In genomic region chr2:234147335-234147861, GRCh38 we compare ENCODE assay signal across 17 cellular contexts.
DNase-seq lines count a peak whose midpoint lies in the region; ATAC-seq and TF ChIP-seq lines count a peak whose summit lies in the region.
"Had no signal": no experiment of that assay in that cellular context is flagged by ENCODE, and none has a peak within 500 bp of the region (broad histone marks: within the 10 kb centered on the region; RNA-seq: fewer than 3 reads in every experiment).

No MANE protein-coding gene starts in this region.

- 71 to 88% methylated on average over 1 to 2 of the region's 3 CpGs for WGBS in gastroesophageal sphincter (ENCODE audit: low coverage in 1 of 2), 2 donors

- H3K9me3 Mint-ChIP-seq in activated CD4-positive, alpha-beta T cell treated with anti-CD3 and anti-CD28 coated beads for 36 hours (ENCODE audit: low read depth) = no peaks in the 10 kb centered on the region
- H3K9me3 Mint-ChIP-seq in activated CD8-positive, alpha-beta T cell treated with anti-CD3 and anti-CD28 coated beads for 36 hours = no peaks in the 10 kb centered on the region
- peaks cover 5% of the 10 kb centered on the region for H3K9me3 Mint-ChIP-seq in nephron

- POLR2A ChIA-PET in activated CD4-positive, alpha-beta T cell treated with anti-CD3 and anti-CD28 coated beads for 36 hours (lab: Charles Lee) = interaction anchor here (0.7 to 1.1 kb wide), 2 partner anchors 122 to 348 kb away, joined by 4 read pairs; no protein-coding TSS in a partner anchor
- POLR2A ChIA-PET in activated CD8-positive, alpha-beta T cell treated with anti-CD3 and anti-CD28 coated beads for 36 hours (lab: Charles Lee) = no interaction called here

- H3K4me1 Mint-ChIP-seq in activated CD4-positive, alpha-beta T cell treated with anti-CD3 and anti-CD28 coated beads for 36 hours = peaks cover 30% of the 10 kb centered on the region
- peaks cover 25% of the 10 kb centered on the region for H3K4me1 Mint-ChIP-seq in activated CD8-positive, alpha-beta T cell treated with anti-CD3 and anti-CD28 coated beads for 36 hours (ENCODE audit: low read depth)
- H3K4me1 Mint-ChIP-seq in nephron = peaks cover 19% of the 10 kb centered on the region

- no peak overlapping the region for H3K4me3 Mint-ChIP-seq in activated CD4-positive, alpha-beta T cell treated with anti-CD3 and anti-CD28 coated beads for 36 hours
- no peak overlapping the region for H3K4me3 Mint-ChIP-seq in activated CD8-positive, alpha-beta T cell treated with anti-CD3 and anti-CD28 coated beads for 36 hours
- H3K4me3 Mint-ChIP-seq in nephron = no peak overlapping the region
- H3K4me3 Mint-ChIP-seq: IgD-negative memory B cell had no signal

- H3K27ac ChIP-seq in gastroesophageal sphincter = no peak overlapping the region

- H4K20me1 ChIP-seq in Loucy (ENCODE audit: insufficient read depth, low read length, poor library complexity, severe bottlenecking) = no peaks in the 10 kb centered on the region

- peak overlapping the region; percentile 65 for H3K4me2 ChIP-seq in Loucy (ENCODE audit: low read depth, low read length, poor library complexity, severe bottlenecking)

- H3K36me3 Mint-ChIP-seq in activated CD4-positive, alpha-beta T cell treated with anti-CD3 and anti-CD28 coated beads for 36 hours (ENCODE audit: low read depth) = no peaks in the 10 kb centered on the region
- no peaks in the 10 kb centered on the region for H3K36me3 Mint-ChIP-seq in activated CD8-positive, alpha-beta T cell treated with anti-CD3 and anti-CD28 coated beads for 36 hours (ENCODE audit: low read depth)
- H3K36me3 Mint-ChIP-seq in nephron (ENCODE audit: low read depth) = peaks cover 4% of the 10 kb centered on the region
- H3K36me3 Mint-ChIP-seq: IgD-negative memory B cell had no signal

- H3K4me1 ChIP-seq in Loucy (ENCODE audit: insufficient read depth, low read length, poor library complexity, severe bottlenecking) (peaks cover 45% of the 10 kb centered on the region), gastroesophageal sphincter (no peaks in the 10 kb centered on the region)

- TF ChIP-seq POLR2A in GM18505 (IDR thresholded peaks at IDR 0.05; ENCODE audit: borderline replicate concordance, extremely low read depth, insufficient read depth, insufficient read length) (no peak), gastroesophageal sphincter (IDR thresholded peaks at IDR 0.05) (no peak)

- H3K4me3 ChIP-seq in Loucy (ENCODE audit: low read length, poor library complexity, severe bottlenecking) (peak overlapping the region; percentile 52), gastroesophageal sphincter (no peak overlapping the region)
- H3K4me3 ChIP-seq: GM23248, lung had no signal

- H3K36me3 ChIP-seq in Loucy (ENCODE audit: insufficient read depth, low read length) (no peaks in the 10 kb centered on the region), gastroesophageal sphincter (no peaks in the 10 kb centered on the region)

- no peaks in the 10 kb centered on the region for H3K9me2 ChIP-seq in Loucy (replicated peaks; ENCODE audit: low read depth, low read length)

- H3K9ac ChIP-seq in Loucy (ENCODE audit: low read depth, low read length, poor library complexity, severe bottlenecking) = peak overlapping the region; percentile 59

- intact Hi-C loops in activated CD4-positive, alpha-beta T cell treated with anti-CD3 and anti-CD28 coated beads for 36 hours (cut with DNase I, micrococcal nuclease) = no loop called here
- intact Hi-C loops in activated CD8-positive, alpha-beta T cell treated with anti-CD3 and anti-CD28 coated beads for 36 hours (cut with micrococcal nuclease) = no loop called here

- no peaks in the 10 kb centered on the region for H3K27me3 Mint-ChIP-seq in activated CD4-positive, alpha-beta T cell treated with anti-CD3 and anti-CD28 coated beads for 36 hours
- no peaks in the 10 kb centered on the region for H3K27me3 Mint-ChIP-seq in activated CD8-positive, alpha-beta T cell treated with anti-CD3 and anti-CD28 coated beads for 36 hours
- peaks cover 12% of the 10 kb centered on the region for H3K27me3 Mint-ChIP-seq in nephron (ENCODE audit: low read depth)

- H3K79me2 ChIP-seq in Loucy (ENCODE audit: insufficient read depth, low read length) = no peaks in the 10 kb centered on the region

- TF ChIP-seq CTCF in Loucy (conservative IDR thresholded peaks at IDR 0.05; ENCODE audit: low read length) (no peak), nephron (IDR thresholded peaks at IDR 0.05; ENCODE audit: unreplicated experiment in 3 of 3) (no peak), gastroesophageal sphincter (IDR thresholded peaks at IDR 0.05) (no peak)
- no peak for TF ChIP-seq CTCF in activated CD8-positive, alpha-beta T cell treated with anti-CD3 and anti-CD28 coated beads for 36 hours (IDR thresholded peaks at IDR 0.05)

- no peaks in the 10 kb centered on the region for H3F3A ChIP-seq in Loucy (ENCODE audit: low read depth)

- CTCF ChIA-PET in activated CD4-positive, alpha-beta T cell treated with anti-CD3 and anti-CD28 coated beads for 36 hours (lab: Charles Lee) = interaction anchor here (0.6 to 1.3 kb wide), 3 partner anchors 12 to 275 kb away, joined by 3 to 7 read pairs (median 3); no protein-coding TSS in a partner anchor
- CTCF ChIA-PET in activated CD8-positive, alpha-beta T cell treated with anti-CD3 and anti-CD28 coated beads for 36 hours (lab: Charles Lee) = interaction anchor here (1.3 kb wide), 1 partner anchor 16 kb away, joined by 4 read pairs; no protein-coding TSS in a partner anchor

- no peak overlapping the region for H2AFZ ChIP-seq in Loucy (ENCODE audit: low read length)
- H2AFZ ChIP-seq: GM23248 had no signal

- no peak for TF ChIP-seq EP300 in gastroesophageal sphincter (IDR thresholded peaks at IDR 0.05)

- ATAC-seq in activated CD4-positive, alpha-beta T cell treated with anti-CD3 and anti-CD28 coated beads for 36 hours = peak; percentile 55
- peak; percentile 51 for ATAC-seq in activated CD8-positive, alpha-beta T cell treated with anti-CD3 and anti-CD28 coated beads for 36 hours
- ATAC-seq in GM18505 (IDR thresholded peaks at IDR 0.05; ENCODE audit: unreplicated experiment) = no peak
- ATAC-seq in gastroesophageal sphincter = no peak

- H3K9me3 ChIP-seq in Loucy (ENCODE audit: insufficient read depth, low read depth, low read length) = no peaks in the 10 kb centered on the region
- H3K9me3 ChIP-seq in gastroesophageal sphincter = no peaks in the 10 kb centered on the region

- no peaks in the 10 kb centered on the region for H3K27me3 ChIP-seq in Loucy (ENCODE audit: insufficient read depth, low read length, poor library complexity, severe bottlenecking)
- H3K27me3 ChIP-seq in gastroesophageal sphincter = no peaks in the 10 kb centered on the region

- no peak for DNase-seq in activated CD4-positive, alpha-beta T cell treated with anti-CD3 and anti-CD28 coated beads for 36 hours
- DNase-seq in activated CD4-positive, alpha-beta T cell treated with anti-CD3 and anti-CD28 coated beads, Interleukin-2, amount 50 U/mL, for 48 hours = no peak
- no peak for DNase-seq in activated CD8-positive, alpha-beta T cell treated with anti-CD3 and anti-CD28 coated beads for 36 hours
- DNase-seq in DMS114 treated with DMSO at 0.1 percent for 48 hours (lab: John Stamatoyannopoulos, UW; ENCODE audit: unreplicated experiment) = no peak
- DNase-seq: activated CD4-positive, alpha-beta T cell treated with anti-CD3 and anti-CD28 coated beads, Interleukin-2, amount 50 U/mL, for 1 hour; amniotic stem cell; effector CD4-positive, alpha-beta T cell; glutamatergic neuron; NCI-H345; posterior cingulate gyrus had no signal

- no peak overlapping the region for H3K27ac Mint-ChIP-seq in activated CD4-positive, alpha-beta T cell treated with anti-CD3 and anti-CD28 coated beads for 36 hours
- H3K27ac Mint-ChIP-seq in activated CD8-positive, alpha-beta T cell treated with anti-CD3 and anti-CD28 coated beads for 36 hours = no peak overlapping the region
- H3K27ac Mint-ChIP-seq in nephron = peak overlapping the region; percentile 81 to 96 (median 93)
- H3K27ac Mint-ChIP-seq: IgD-negative memory B cell had no signal

Comparison
In these comparisons a context has a peak if more than half of its experiments do, and no peak if none do; other contexts are left out.
1. ATAC-seq: peak in activated CD4-positive, alpha-beta T cell treated with anti-CD3 and anti-CD28 coated beads for 36 hours (single experiment) and activated CD8-positive, alpha-beta T cell treated with anti-CD3 and anti-CD28 coated beads for 36 hours (single experiment); none in GM18505 (single experiment) and gastroesophageal sphincter (single experiment).
2. H3K27ac Mint-ChIP-seq: peak in nephron (3 of 3); none in activated CD4-positive, alpha-beta T cell treated with anti-CD3 and anti-CD28 coated beads for 36 hours (single experiment) and activated CD8-positive, alpha-beta T cell treated with anti-CD3 and anti-CD28 coated beads for 36 hours (single experiment).